In the genomic region with DNA sequence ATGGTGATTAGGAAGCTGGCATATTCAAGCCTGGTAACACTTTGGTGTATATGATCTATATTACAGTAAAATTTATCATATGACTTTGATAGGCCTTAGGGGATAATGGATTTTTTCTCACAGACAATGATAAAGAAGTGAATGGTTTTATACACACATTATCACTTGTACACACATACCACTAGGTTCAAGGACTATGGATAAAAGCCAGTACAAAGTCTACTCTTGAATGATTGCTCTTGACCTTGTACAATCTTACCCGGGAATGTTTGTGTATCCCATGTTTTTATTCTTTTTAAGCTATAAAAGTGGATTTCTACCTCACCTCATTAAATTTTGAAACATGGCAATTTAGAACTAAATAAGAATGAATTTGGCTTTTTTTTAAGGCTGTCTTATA, we compare ENCODE assay signal across 27 cellular contexts.
"Had no signal": no experiment of that assay in that cellular context is flagged by ENCODE, and none has a peak within 500 bp of the region (broad histone marks: within the 10 kb centered on the region; RNA-seq: fewer than 3 reads in every experiment).

No MANE protein-coding gene starts in this region.

- H3K27ac Mint-ChIP-seq: dendritic cell treated with granulocyte-macrophage colony-stimulating factor and Interleukin-4, amounts not matched to agents 40 ng/mL and 50 ng/mL, for 4 days; endodermal cell; memory B cell; natural killer cell; stimulated activated memory B cell treated with anti-CD40 and anti-IgM and Interleukin-4, amounts not matched to agents 10 μg/mL and 1 μg/mL and 100 μg/mL, for 72 hours; stimulated activated naive CD8-positive, alpha-beta T cell treated with anti-CD3 and anti-CD28 coated beads, Interleukin-15, Interleukin-2, amounts not matched to agents 100 ng/mL and 50 ng/mL, for 24 hours had no signal

- DNase-seq: effector CD8-positive, alpha-beta T cell; endodermal cell; foreskin fibroblast; gastrocnemius medialis; head of caudate nucleus; kidney; left ventricle myocardium inferior; lower lobe of right lung; natural killer cell; occipital lobe; ovary; posterior cingulate gyrus; psoas muscle; right cardiac atrium; sigmoid colon; spleen; stimulated activated CD4-positive, alpha-beta T cell treated with anti-CD3 and anti-CD28 coated beads, Interleukin-4, amount 100 ng/mL, for 4 hours; upper lobe of right lung had no signal

- ATAC-seq: esophagus mucosa; gastrocnemius medialis; natural killer cell; psoas muscle; right cardiac atrium; stimulated activated memory B cell treated with anti-CD40 and anti-IgM and Interleukin-4, amounts not matched to agents 10 μg/mL and 1 μg/mL and 100 μg/mL, for 72 hours; upper lobe of right lung had no signal

- H3K9me3 Mint-ChIP-seq: dendritic cell treated with granulocyte-macrophage colony-stimulating factor and Interleukin-4, amounts not matched to agents 40 ng/mL and 50 ng/mL, for 4 days; endodermal cell; memory B cell; stimulated activated memory B cell treated with anti-CD40 and anti-IgM and Interleukin-4, amounts not matched to agents 10 μg/mL and 1 μg/mL and 100 μg/mL, for 72 hours; stimulated activated naive CD8-positive, alpha-beta T cell treated with anti-CD3 and anti-CD28 coated beads, Interleukin-15, Interleukin-2, amounts not matched to agents 100 ng/mL and 50 ng/mL, for 24 hours had no signal

- H3K36me3 ChIP-seq: gastrocnemius medialis, left ventricle myocardium inferior, lower lobe of right lung, ovary, sigmoid colon, spleen, thoracic aorta, tibial nerve, upper lobe of right lung, vagina had no signal

- H3K4me3 ChIP-seq: gastrocnemius medialis, left ventricle myocardium inferior, lower lobe of right lung, ovary, psoas muscle, sigmoid colon, spleen, thoracic aorta, tibial nerve, upper lobe of right lung, vagina had no signal

- H3K36me3 Mint-ChIP-seq: memory B cell; natural killer cell; stimulated activated memory B cell treated with anti-CD40 and anti-IgM and Interleukin-4, amounts not matched to agents 10 μg/mL and 1 μg/mL and 100 μg/mL, for 72 hours had no signal

- H3K27me3 ChIP-seq: gastrocnemius medialis, ovary, spleen, tibial nerve, upper lobe of right lung, vagina had no signal

- H3K9me3 ChIP-seq: gastrocnemius medialis, left ventricle myocardium inferior, lower lobe of right lung, ovary, psoas muscle, sigmoid colon, spleen, thoracic aorta, tibial nerve, upper lobe of right lung, vagina had no signal

- H3K27ac ChIP-seq: epithelial cell of prostate, gastrocnemius medialis, left ventricle myocardium inferior, lower lobe of right lung, ovary, psoas muscle, spleen, tibial nerve, upper lobe of right lung, vagina had no signal

- H3K4me1 ChIP-seq: gastrocnemius medialis, left ventricle myocardium inferior, lower lobe of right lung, psoas muscle, spleen, upper lobe of right lung had no signal

- FAIRE-seq: kidney had no signal
